ENCODE assay signal across 24 cellular contexts in the genomic region with DNA sequence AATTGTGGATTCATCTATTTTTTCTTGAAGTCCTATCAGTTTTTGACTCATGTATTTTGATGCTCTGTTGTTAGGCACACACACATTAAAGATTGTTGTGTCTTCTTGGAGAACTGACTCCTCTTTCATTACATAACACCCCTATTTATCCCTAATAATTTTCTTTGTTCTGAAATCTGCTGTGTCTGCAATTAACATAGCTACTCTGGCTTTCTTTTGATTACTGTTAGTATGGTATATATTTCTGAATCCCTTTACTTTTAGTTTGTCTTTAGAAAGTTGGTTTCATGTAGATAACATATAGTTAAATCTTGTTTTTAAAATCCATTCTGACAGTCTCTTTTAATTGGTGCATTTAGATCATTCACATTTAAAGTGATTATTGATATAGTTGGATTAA. TPM values are rescaled to one million over a fixed set of nuclear protein-coding genes. Genes with fewer than 3 reads are reported as not detected.
DNase-seq lines count a peak whose midpoint lies in the region; FAIRE-seq and TF ChIP-seq lines count a peak whose summit lies in the region.
"Had no signal": no experiment of that assay in that cellular context is flagged by ENCODE, and none has a peak within 500 bp of the region (broad histone marks: within the 10 kb centered on the region; RNA-seq: fewer than 3 reads in every experiment).

No MANE protein-coding gene starts in this region.

- H2AFZ ChIP-seq in astrocyte (ENCODE audit: low read depth, low read length), result no peak overlapping the region

- DNase-seq in astrocyte (ENCODE audit: low read depth), result no peak
- DNase-seq in kidney, result no peak
- DNase-seq in activated CD4-positive, alpha-beta memory T cell treated with anti-CD3 and anti-CD28 coated beads for 36 hours, result no peak
- DNase-seq in GM20000 (ENCODE audit: low spot score), result no peak
- no peak for DNase-seq in left ventricle myocardium inferior
- DNase-seq in GM13977 (ENCODE audit: low spot score), result no peak
- DNase-seq: 8988T; AML-193; Caco-2; Calu3; CD4-positive, alpha-beta T cell; DMS79 treated with DMSO at 0.1 percent for 48 hours; GF-D8 had no signal

- CTCF ChIA-PET in HEK293 (lab: Yijun Ruan, JAX), result interaction anchor here (0.9 to 1.9 kb wide), 4 partner anchors 13 to 342 kb away, joined by 3 to 4 read pairs (median 4); no protein-coding TSS in a partner anchor
- CTCF ChIA-PET in activated CD4-positive, alpha-beta memory T cell treated with anti-CD3 and anti-CD28 coated beads for 36 hours (lab: Charles Lee), result no interaction called here

- FAIRE-seq in astrocyte (lab: Jason Lieb, UNC) (peak; percentile 93), colon (lab: Jason Lieb, UNC) (peak; percentile 47), kidney (lab: Jason Lieb, UNC) (peak; percentile 30)
- FAIRE-seq: A204.1, D721Med, G401.6, GM12891, GM18507 had no signal

- H3K27me3 Mint-ChIP-seq in astrocyte (ENCODE audit: low read depth, unreplicated experiment), result no peaks in the 10 kb centered on the region
- H3K27me3 Mint-ChIP-seq in activated CD4-positive, alpha-beta memory T cell treated with anti-CD3 and anti-CD28 coated beads for 36 hours, result no peaks in the 10 kb centered on the region
- H3K27me3 Mint-ChIP-seq: CD4-positive, alpha-beta T cell had no signal

- H3K27ac ChIP-seq in HEK293 (ENCODE audit: extremely low read depth, low read depth, low read length), result no peak overlapping the region
- H3K27ac ChIP-seq in astrocyte (ENCODE audit: low read depth, low read length), result no peak overlapping the region
- H3K27ac ChIP-seq in kidney (ENCODE audit: low read depth in 2 of 2, low read length in 2 of 2), result no peak overlapping the region
- no peak overlapping the region for H3K27ac ChIP-seq in left ventricle myocardium inferior (replicated peaks)
- H3K27ac ChIP-seq: BLaER1 treated with 17β-estradiol and CSF1 and Interleukin-3, amounts not matched to agents 10 nM and 100 nM; C4-2B had no signal

- no peaks in the 10 kb centered on the region for H3K36me3 ChIP-seq in HEK293 (ENCODE audit: control insufficient read depth in 2 of 2, insufficient read depth in 1 of 2, low read length in 2 of 2)
- no peaks in the 10 kb centered on the region for H3K36me3 ChIP-seq in astrocyte (ENCODE audit: insufficient read depth, low read length)
- H3K36me3 ChIP-seq in kidney (ENCODE audit: control insufficient read depth in 1 of 2, insufficient read depth in 2 of 2, low read length in 2 of 2), result no peaks in the 10 kb centered on the region
- H3K36me3 ChIP-seq in left ventricle myocardium inferior, result no peaks in the 10 kb centered on the region
- H3K36me3 ChIP-seq: BLaER1 treated with 17β-estradiol and CSF1 and Interleukin-3, amounts not matched to agents 10 nM and 100 nM had no signal

- no peaks in the 10 kb centered on the region for H3K4me1 ChIP-seq in HEK293 (ENCODE audit: control insufficient read depth, insufficient read depth, low read length)
- no peaks in the 10 kb centered on the region for H3K4me1 ChIP-seq in astrocyte (ENCODE audit: insufficient read depth, low read length)
- H3K4me1 ChIP-seq in kidney (ENCODE audit: control insufficient read depth in 1 of 2, insufficient read depth in 1 of 2, low read depth in 1 of 2, low read length in 2 of 2), result no peaks in the 10 kb centered on the region
- H3K4me1 ChIP-seq in left ventricle myocardium inferior, result peaks cover 4% of the 10 kb centered on the region
- H3K4me1 ChIP-seq: Caco-2 had no signal

- H4K20me1 ChIP-seq in astrocyte (ENCODE audit: insufficient read depth, low read length), result no peaks in the 10 kb centered on the region
- H4K20me1 ChIP-seq: BLaER1 treated with 17β-estradiol and CSF1 and Interleukin-3, amounts not matched to agents 10 nM and 100 nM had no signal

- in situ Hi-C loops in GM13977 (cut with MboI; ENCODE audit: low pct_unique_long_range_greater_than_20kb, low sequenced_read_pairs, unreplicated experiment), result no loop called here

- H3K9me3 ChIP-seq in HEK293 (ENCODE audit: control insufficient read depth, insufficient read depth, low read depth, low read length) (peaks cover 5% of the 10 kb centered on the region; the same call in 1 of the 2 replicates), astrocyte (ENCODE audit: insufficient read depth, low read depth, low read length) (no peaks in the 10 kb centered on the region), kidney (ENCODE audit: control insufficient read depth in 1 of 2, low read length in 2 of 2) (no peaks in the 10 kb centered on the region), left ventricle myocardium inferior (replicated peaks) (no peaks in the 10 kb centered on the region)
- H3K9me3 ChIP-seq: Caco-2 had no signal

- H3K4me3 ChIP-seq in HEK293 (ENCODE audit: low read depth, low read length) (no peak overlapping the region), astrocyte (ENCODE audit: insufficient read depth, low read depth, low read length) (no peak overlapping the region), kidney (ENCODE audit: low read length in 2 of 2) (no peak overlapping the region), left ventricle myocardium inferior (no peak overlapping the region)
- H3K4me3 ChIP-seq: BLaER1 treated with 17β-estradiol and CSF1 and Interleukin-3, amounts not matched to agents 10 nM and 100 nM had no signal

- H3K9me3 Mint-ChIP-seq in astrocyte (ENCODE audit: unreplicated experiment), result peaks cover 1% of the 10 kb centered on the region
- no peaks in the 10 kb centered on the region for H3K9me3 Mint-ChIP-seq in activated CD4-positive, alpha-beta memory T cell treated with anti-CD3 and anti-CD28 coated beads for 36 hours
- H3K9me3 Mint-ChIP-seq: CD4-positive, alpha-beta T cell; CD8-positive, alpha-beta T cell had no signal

- H3K79me2 ChIP-seq in astrocyte (ENCODE audit: insufficient read depth, low read length), result no peaks in the 10 kb centered on the region

- H3K27ac Mint-ChIP-seq in astrocyte (ENCODE audit: unreplicated experiment), result no peak overlapping the region
- no peak overlapping the region for H3K27ac Mint-ChIP-seq in activated CD4-positive, alpha-beta memory T cell treated with anti-CD3 and anti-CD28 coated beads for 36 hours
- H3K27ac Mint-ChIP-seq: B cell; CD4-positive, alpha-beta T cell; CD8-positive, alpha-beta T cell had no signal

- H3K9ac ChIP-seq in astrocyte (ENCODE audit: low read length) (no peak overlapping the region), kidney (ENCODE audit: low read length in 2 of 2) (no peak overlapping the region)
- H3K9ac ChIP-seq: BLaER1 treated with 17β-estradiol and CSF1 and Interleukin-3, amounts not matched to agents 10 nM and 100 nM had no signal

- POLR2A ChIA-PET in HEK293 (lab: Yijun Ruan, JAX), result no interaction called here
- POLR2A ChIA-PET in activated CD4-positive, alpha-beta memory T cell treated with anti-CD3 and anti-CD28 coated beads for 36 hours (lab: Charles Lee), result no interaction called here

- H3K36me3 Mint-ChIP-seq in astrocyte (ENCODE audit: low read depth, unreplicated experiment), result no peaks in the 10 kb centered on the region
- no peaks in the 10 kb centered on the region for H3K36me3 Mint-ChIP-seq in activated CD4-positive, alpha-beta memory T cell treated with anti-CD3 and anti-CD28 coated beads for 36 hours

- H3K4me1 Mint-ChIP-seq in astrocyte (ENCODE audit: low read depth, unreplicated experiment), result no peaks in the 10 kb centered on the region
- no peaks in the 10 kb centered on the region for H3K4me1 Mint-ChIP-seq in activated CD4-positive, alpha-beta memory T cell treated with anti-CD3 and anti-CD28 coated beads for 36 hours (ENCODE audit: low read depth)

- no peak overlapping the region for H3K4me2 ChIP-seq in astrocyte (ENCODE audit: low read length)
- H3K4me2 ChIP-seq: BLaER1 treated with 17β-estradiol and CSF1 and Interleukin-3, amounts not matched to agents 10 nM and 100 nM had no signal

- TF ChIP-seq CTCF in HEK293 (tag by site-specific recombination; IDR thresholded peaks at IDR 0.05), result no peak
- TF ChIP-seq CTCF in astrocyte (IDR thresholded peaks at IDR 0.05; ENCODE audit: insufficient read depth, low read depth, low read length), result no peak
- no peak for TF ChIP-seq CTCF in kidney (IDR thresholded peaks at IDR 0.05; ENCODE audit: borderline replicate concordance, extremely low read depth, insufficient read depth)
- TF ChIP-seq CTCF in GM20000 (IDR thresholded peaks at IDR 0.05; ENCODE audit: extremely low read depth, missing control alignments), result no peak
- no peak for TF ChIP-seq CTCF in left ventricle myocardium inferior (IDR thresholded peaks at IDR 0.05; ENCODE audit: borderline replicate concordance)
- TF ChIP-seq CTCF in GM13977 (IDR thresholded peaks at IDR 0.05; ENCODE audit: extremely low read depth, insufficient read depth, missing control alignments), result no peak

- H3K4me3 Mint-ChIP-seq in astrocyte (ENCODE audit: unreplicated experiment), result no peak overlapping the region
- no peak overlapping the region for H3K4me3 Mint-ChIP-seq in activated CD4-positive, alpha-beta memory T cell treated with anti-CD3 and anti-CD28 coated beads for 36 hours
- H3K4me3 Mint-ChIP-seq: B cell; CD4-positive, alpha-beta T cell; CD8-positive, alpha-beta T cell had no signal

- intact Hi-C loops in kidney (cut with DNase I), result no loop called here
- intact Hi-C loops in activated CD4-positive, alpha-beta memory T cell treated with anti-CD3 and anti-CD28 coated beads for 36 hours (cut with micrococcal nuclease), result no loop called here
- intact Hi-C loops in left ventricle myocardium inferior (cut with micrococcal nuclease), result no loop called here

- H3K27me3 ChIP-seq in astrocyte (ENCODE audit: insufficient read depth, low read length), result no peaks in the 10 kb centered on the region
- no peaks in the 10 kb centered on the region for H3K27me3 ChIP-seq in left ventricle myocardium inferior (ENCODE audit: low read depth)

TF ChIP-seq in HEK293, 187 proteins besides CTCF, POLR2A, EP300 and RAD21:
- TF ChIP-seq ZNF211 (tag by site-specific recombination; IDR thresholded peaks at IDR 0.05; ENCODE audit: low read depth) (peak; percentile 80), ZNF221 (tag by site-specific recombination; IDR thresholded peaks at IDR 0.05; ENCODE audit: borderline replicate concordance) (no peak)

RNA-seq across cellular contexts. Expression of a gene that starts 5.1 kb away (rescaled TPM):
- total RNA-seq in astrocyte, result 26.9 and 28.9 TPM in 2 replicates
- total RNA-seq in kidney, result 29.9 TPM
- 27.1 TPM for polyA plus RNA-seq in kidney (ENCODE audit: insufficient read depth, low read depth, low replicate concordance)
- 10 to 100 TPM; 20.7 to 22.1 TPM for total RNA-seq in activated CD4-positive, alpha-beta memory T cell treated with anti-CD3 and anti-CD28 coated beads for 36 hours
- total RNA-seq in left ventricle myocardium inferior, result 18.2 TPM
